8 cellular contexts compared by ENCODE assay signal in the genomic region with DNA sequence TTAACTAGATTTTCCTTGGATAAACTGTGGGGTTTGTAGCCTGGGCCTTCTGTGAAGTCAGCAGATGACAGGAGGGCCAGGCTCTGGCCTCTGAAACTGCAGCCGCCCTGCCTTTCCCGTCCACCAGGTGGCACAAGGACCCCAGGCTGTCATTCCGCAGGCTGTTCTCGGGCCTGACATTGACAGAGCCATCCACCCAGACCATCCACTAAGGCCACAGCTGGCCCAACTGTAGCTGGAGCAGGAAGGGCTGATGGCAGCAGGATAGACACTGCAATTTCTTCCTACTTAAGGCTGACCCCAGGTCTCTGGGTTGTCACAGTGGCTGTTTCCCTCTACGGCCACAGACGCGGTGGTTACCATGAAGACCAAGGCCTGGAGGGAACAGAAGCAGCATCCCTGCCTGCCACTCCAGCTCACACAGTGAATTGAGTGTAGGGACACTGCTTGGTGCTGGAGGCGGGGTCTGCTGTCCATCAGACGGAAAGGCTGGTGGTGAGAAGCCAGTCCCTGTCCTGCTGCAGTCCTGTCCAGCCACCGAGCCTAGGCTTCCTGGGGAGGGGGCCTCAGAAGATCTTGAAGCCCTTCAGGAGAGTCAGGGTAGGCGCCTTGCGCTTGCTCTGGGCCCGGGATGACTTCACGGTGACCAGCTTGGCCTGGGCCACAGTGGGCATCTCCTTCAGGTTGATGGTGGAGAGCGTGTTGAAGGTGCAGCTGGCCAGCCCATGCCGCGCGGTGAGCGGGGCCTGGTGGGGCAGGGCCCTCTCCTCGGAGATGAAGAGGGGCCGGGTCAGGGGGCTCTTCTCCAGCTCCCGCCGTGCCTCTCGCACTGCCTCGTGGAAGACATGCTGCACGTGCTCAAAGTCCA. TPM values are rescaled to one million over a fixed set of nuclear protein-coding genes. Genes with fewer than 3 reads are reported as not detected.
DNase-seq lines count a peak whose midpoint lies in the region; ATAC-seq and TF ChIP-seq lines count a peak whose summit lies in the region.

No MANE protein-coding gene starts in this region.

- H4K8ac ChIP-seq in IMR-90 (ENCODE audit: low read depth in 2 of 2, low read length in 2 of 2), result no peak overlapping the region

- H3K9me1 ChIP-seq in IMR-90 (ENCODE audit: insufficient read depth, low read length), result peaks cover 23% of the 10 kb centered on the region

- H2AFZ ChIP-seq in IMR-90 (replicated peaks; ENCODE audit: low read length, poor library complexity), result peak overlapping the region; percentile 58

- in situ Hi-C loops in IMR-90 (cut with MboI; ENCODE audit: low sequenced_read_pairs), result loop anchor here (5.0 kb wide), 1 partner anchor 33 kb away; no protein-coding TSS in a partner anchor

- intact Hi-C loops in IMR-90 (cut with micrococcal nuclease), result loop anchor here (1.0 to 2.0 kb wide), 3 partner anchors 29 to 128 kb away; no protein-coding TSS in a partner anchor
- intact Hi-C loops in head of caudate nucleus (cut with DNase I), result loop anchor here (10.0 kb wide), 1 partner anchor 50 kb away; no protein-coding TSS in a partner anchor

- H2BK20ac ChIP-seq in IMR-90 (ENCODE audit: low read depth, low read length), result peak overlapping the region; percentile 20; the same call in 1 of the 2 replicates

- H3K27ac ChIP-seq in IMR-90 (ENCODE audit: insufficient read depth, low read length), result no peak overlapping the region

- H3K27ac Mint-ChIP-seq in activated naive CD4-positive, alpha-beta T cell treated with anti-CD3 and anti-CD28 coated beads, Interleukin-2, amount 10 ng/mL, durations not matched to agents 7 days and 5 days, result no peak overlapping the region

- H3K18ac ChIP-seq in IMR-90 (ENCODE audit: low read depth, low read length), result no peak overlapping the region

- H3K9me3 Mint-ChIP-seq in activated naive CD4-positive, alpha-beta T cell treated with anti-CD3 and anti-CD28 coated beads, Interleukin-2, amount 10 ng/mL, durations not matched to agents 7 days and 5 days, result no peaks in the 10 kb centered on the region

- H3K4me1 ChIP-seq in IMR-90 (ENCODE audit: control insufficient read depth, insufficient read depth, low read length), result peaks cover 21% of the 10 kb centered on the region

- no peaks in the 10 kb centered on the region; a peak in 1 of 4 replicates for H3K79me1 ChIP-seq in IMR-90 (ENCODE audit: low read depth in 1 of 2, low read length in 2 of 2)

- peak overlapping the region; percentile 63; the same call in 1 of the 2 replicates for H2AK5ac ChIP-seq in IMR-90 (ENCODE audit: low read depth, low read length)

- no peak overlapping the region for H2BK15ac ChIP-seq in IMR-90 (ENCODE audit: low read depth, low read length)

- TF ChIP-seq RAD21 in IMR-90 (IDR thresholded peaks at IDR 0.05; ENCODE audit: low read length), result peak; percentile 97

- H3K14ac ChIP-seq in IMR-90 (replicated peaks; ENCODE audit: low read depth, low read length), result no peak overlapping the region; the same call in 1 of the 2 replicates

- BruUV-seq in IMR-90 (replicated peaks; lab: Mats Ljungman, UMichigan), result no TSS peak

- no peak overlapping the region for H3K4me2 ChIP-seq in IMR-90 (ENCODE audit: low read depth, low read length)

- ATAC-seq in IMR-90 (ENCODE audit: low read depth) (peak; percentile 85), GM18502 (IDR thresholded peaks at IDR 0.05; ENCODE audit: poor library complexity, unreplicated experiment) (no peak), HG03159 (IDR thresholded peaks at IDR 0.05; ENCODE audit: unreplicated experiment) (no peak)

- TF ChIP-seq CTCF in IMR-90 (conservative IDR thresholded peaks at IDR 0.05; ENCODE audit: low read depth, low read length), result peak; percentile 97

- no peak overlapping the region for H4K91ac ChIP-seq in IMR-90 (ENCODE audit: insufficient read depth, low read depth, low read length)

- DNase-seq in ELR (ENCODE audit: low read depth), result peak; percentile 72
- peak; percentile 68 for DNase-seq in IMR-90
- DNase-seq in RPMI8226, result peak; percentile 76
- peak; percentile 74 for DNase-seq in activated naive CD4-positive, alpha-beta T cell treated with anti-CD3 and anti-CD28 coated beads, Interleukin-2, amount 10 ng/mL, durations not matched to agents 7 days and 5 days
- DNase-seq in head of caudate nucleus, result peak; percentile 40 to 92 (median 82)
- DNase-seq in pons (ENCODE audit: low spot score), result peak; percentile 76

- H2BK120ac ChIP-seq in IMR-90 (ENCODE audit: low read depth, low read length), result peak overlapping the region; percentile 44; the same call in 1 of the 2 replicates

- H3K9me3 ChIP-seq in IMR-90 (ENCODE audit: control insufficient read depth, insufficient read depth, low read length), result no peaks in the 10 kb centered on the region

- no peak overlapping the region for H4K5ac ChIP-seq in IMR-90 (ENCODE audit: low read depth, low read length)

- H2BK5ac ChIP-seq in IMR-90 (ENCODE audit: low read depth, low read length, poor library complexity, severe bottlenecking), result no peak overlapping the region

- no peaks in the 10 kb centered on the region for H3K36me3 ChIP-seq in IMR-90 (ENCODE audit: control insufficient read depth, insufficient read depth, low read length)

- H3K27me3 Mint-ChIP-seq in activated naive CD4-positive, alpha-beta T cell treated with anti-CD3 and anti-CD28 coated beads, Interleukin-2, amount 10 ng/mL, durations not matched to agents 7 days and 5 days, result peaks cover 20% of the 10 kb centered on the region

- H3K9ac ChIP-seq in IMR-90 (ENCODE audit: low read depth, low read length), result no peak overlapping the region

- H3K4me1 Mint-ChIP-seq in activated naive CD4-positive, alpha-beta T cell treated with anti-CD3 and anti-CD28 coated beads, Interleukin-2, amount 10 ng/mL, durations not matched to agents 7 days and 5 days, result peaks cover 10% of the 10 kb centered on the region

- H3K27me3 ChIP-seq in IMR-90 (ENCODE audit: control insufficient read depth, insufficient read depth, low read length), result peaks cover 3% of the 10 kb centered on the region

- no peak overlapping the region for H3K4me3 ChIP-seq in IMR-90 (ENCODE audit: insufficient read depth, low read depth, low read length)

- H3K4ac ChIP-seq in IMR-90 (ENCODE audit: low read depth, low read length), result peak overlapping the region; percentile 60

- peak overlapping the region; percentile 70 for H2AK9ac ChIP-seq in IMR-90 (replicated peaks; ENCODE audit: low read depth, low read length, poor library complexity)

- CTCF ChIA-PET in IMR-90 (lab: Yijun Ruan, JAX), result interaction anchor here (0.6 to 4.9 kb wide), 7 partner anchors 8 to 47 kb away, joined by 3 to 74 read pairs (median 8); no protein-coding TSS in a partner anchor
- CTCF ChIA-PET in activated naive CD4-positive, alpha-beta T cell treated with anti-CD3 and anti-CD28 coated beads, Interleukin-2, amount 10 ng/mL, durations not matched to agents 7 days and 5 days (lab: Charles Lee), result interaction anchor here (0.5 to 5.5 kb wide), 15 partner anchors 9 to 619 kb away, joined by 3 to 31 read pairs (median 5); a partner anchor contains a TSS

- WGBS in IMR-90 (ENCODE audit: extremely low coverage in 2 of 2, insufficient read length in 1 of 2), 2 experiments, result 18% methylated on average over 2 of the region's 26 CpGs; no CpG with 5 or more reads in 1 of the 2 experiments

- no peak overlapping the region for H3K23ac ChIP-seq in IMR-90 (ENCODE audit: low read depth, low read length)

- TF ChIP-seq POLR2A in IMR-90 (IDR thresholded peaks at IDR 0.05; ENCODE audit: low read depth, low read length), result 0 out of 2 replicates have a peak, but pooled peaks have one; percentile 42

- H3K56ac ChIP-seq in IMR-90 (ENCODE audit: extremely low read depth, insufficient read depth, low read length), result no peak overlapping the region

- H3K4me3 Mint-ChIP-seq in activated naive CD4-positive, alpha-beta T cell treated with anti-CD3 and anti-CD28 coated beads, Interleukin-2, amount 10 ng/mL, durations not matched to agents 7 days and 5 days, result no peak overlapping the region

- H3K36me3 Mint-ChIP-seq in activated naive CD4-positive, alpha-beta T cell treated with anti-CD3 and anti-CD28 coated beads, Interleukin-2, amount 10 ng/mL, durations not matched to agents 7 days and 5 days, result no peaks in the 10 kb centered on the region

- dilution Hi-C loops in IMR-90 (cut with HindIII; ENCODE audit: low sequenced_read_pairs, unreplicated experiment), result no loop called here

- no peaks in the 10 kb centered on the region for H4K20me1 ChIP-seq in IMR-90 (ENCODE audit: insufficient read depth, low read length)

- POLR2A ChIA-PET in IMR-90 (lab: Charles Lee; ENCODE audit: unreplicated experiment), result no interaction called here

TF ChIP-seq in IMR-90, 13 proteins besides CTCF, POLR2A, EP300 and RAD21:
- TF ChIP-seq SMC3 (IDR thresholded peaks at IDR 0.05; ENCODE audit: low read depth, low read length), result peak; percentile 100
- no peak for TF ChIP-seq BHLHE40 (IDR thresholded peaks at IDR 0.05; ENCODE audit: low read depth, low read length)
- TF ChIP-seq, protein P1, sequence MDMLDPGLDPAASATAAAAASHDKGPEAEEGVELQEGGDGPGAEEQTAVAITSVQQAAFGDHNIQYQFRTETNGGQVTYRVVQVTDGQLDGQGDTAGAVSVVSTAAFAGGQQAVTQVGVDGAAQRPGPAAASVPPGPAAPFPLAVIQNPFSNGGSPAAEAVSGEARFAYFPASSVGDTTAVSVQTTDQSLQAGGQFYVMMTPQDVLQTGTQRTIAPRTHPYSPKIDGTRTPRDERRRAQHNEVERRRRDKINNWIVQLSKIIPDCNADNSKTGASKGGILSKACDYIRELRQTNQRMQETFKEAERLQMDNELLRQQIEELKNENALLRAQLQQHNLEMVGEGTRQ (IDR thresholded peaks at IDR 0.05; ENCODE audit: low read depth, low read length), result no peak

RNA-seq across cellular contexts. Expression of a gene that starts 9.4 kb away (rescaled TPM):
- not detected in 2 replicates for total RNA-seq in IMR-90 (2012; rRNA removed)
- 0.16 TPM in 1 of 2 replicates, not detected in the other for polyA plus RNA-seq in IMR-90 (2012; rRNA removed)
- 0.09 TPM in 1 of 2 replicates, not detected in the other for polyA plus RNA-seq in IMR-90 (2012; cell fraction: cytosol; rRNA removed)
- polyA plus RNA-seq in IMR-90 (2012; cell fraction: nucleus; rRNA removed; ENCODE audit: low replicate concordance), result not detected in 2 replicates

RNA-seq across cellular contexts. Expression of a gene that starts 13.2 kb away (rescaled TPM):
- total RNA-seq in IMR-90 (2012; rRNA removed), result under 0.01 and 0.18 TPM in 2 replicates
- polyA plus RNA-seq in IMR-90 (2012; rRNA removed), result 0.19 and 0.22 TPM in 2 replicates
- 0.27 and 0.75 TPM in 2 replicates for polyA plus RNA-seq in IMR-90 (2012; cell fraction: cytosol; rRNA removed)
- 0.26 and 0.50 TPM in 2 replicates for polyA plus RNA-seq in IMR-90 (2012; cell fraction: nucleus; rRNA removed; ENCODE audit: low replicate concordance)

RNA-seq across cellular contexts. Expression of a gene that starts 22.0 kb away (rescaled TPM):
- not detected in 2 replicates for total RNA-seq in IMR-90 (2012; rRNA removed)
- polyA plus RNA-seq in IMR-90 (2012; rRNA removed), result not detected in 2 replicates
- not detected in 2 replicates for polyA plus RNA-seq in IMR-90 (2012; cell fraction: cytosol; rRNA removed)
- polyA plus RNA-seq in IMR-90 (2012; cell fraction: nucleus; rRNA removed; ENCODE audit: low replicate concordance), result not detected in 2 replicates

RNA-seq across cellular contexts. Expression of a gene that starts 25.1 kb away (rescaled TPM):
- total RNA-seq in IMR-90 (2012; rRNA removed), result 19.4 and 21.3 TPM in 2 replicates
- 7.3 and 8.9 TPM in 2 replicates for polyA plus RNA-seq in IMR-90 (2012; rRNA removed)
- 7.2 and 8.9 TPM in 2 replicates for polyA plus RNA-seq in IMR-90 (2012; cell fraction: cytosol; rRNA removed)
- polyA plus RNA-seq in IMR-90 (2012; cell fraction: nucleus; rRNA removed; ENCODE audit: low replicate concordance), result 4.7 and 5.9 TPM in 2 replicates
